In genomic region chr5:31097851-31098250, GRCh38 we compare ENCODE assay signal across 4 cellular contexts.
"Had no signal": no experiment of that assay in that cellular context is flagged by ENCODE, and none has a peak within 500 bp of the region (broad histone marks: within the 10 kb centered on the region; RNA-seq: fewer than 3 reads in every experiment).

No MANE protein-coding gene starts in this region.

- H3K27me3 Mint-ChIP-seq: IgD-negative memory B cell had no signal

- H3K36me3 Mint-ChIP-seq: IgD-negative memory B cell had no signal

- H3K27ac ChIP-seq: HL-60 had no signal

- DNase-seq: IMR-90 had no signal

- H3K4me3 Mint-ChIP-seq: IgD-negative memory B cell had no signal

- H3K27ac Mint-ChIP-seq: IgD-negative memory B cell had no signal

- H3K4me1 Mint-ChIP-seq: IgD-negative memory B cell had no signal

- H3K4me3 ChIP-seq: K562 had no signal
